ENCODE assay signal across 2 cellular contexts in genomic region chr6:46899636-46900035, GRCh38.
A peak's percentile ranks its signal among the peaks of the same experiment; 100 is the strongest.
TF ChIP-seq lines count a peak whose summit lies in the region.

No MANE protein-coding gene starts in this region.

TF ChIP-seq in GM23338, 12 proteins besides CTCF, POLR2A, EP300 and RAD21:
- no peak for TF ChIP-seq ETS1 (IDR thresholded peaks at IDR 0.05)
- TF ChIP-seq ZNF114 (CRISPR knock-in tag; IDR thresholded peaks at IDR 0.05), result no peak
- TF ChIP-seq NANOG (IDR thresholded peaks at IDR 0.05; ENCODE audit: borderline replicate concordance), result no peak
- TF ChIP-seq JUNB (IDR thresholded peaks at IDR 0.05; ENCODE audit: unreplicated experiment), result no peak
- no peak for TF ChIP-seq STAT1 (IDR thresholded peaks at IDR 0.05; ENCODE audit: unreplicated experiment)
- TF ChIP-seq, protein P1, sequence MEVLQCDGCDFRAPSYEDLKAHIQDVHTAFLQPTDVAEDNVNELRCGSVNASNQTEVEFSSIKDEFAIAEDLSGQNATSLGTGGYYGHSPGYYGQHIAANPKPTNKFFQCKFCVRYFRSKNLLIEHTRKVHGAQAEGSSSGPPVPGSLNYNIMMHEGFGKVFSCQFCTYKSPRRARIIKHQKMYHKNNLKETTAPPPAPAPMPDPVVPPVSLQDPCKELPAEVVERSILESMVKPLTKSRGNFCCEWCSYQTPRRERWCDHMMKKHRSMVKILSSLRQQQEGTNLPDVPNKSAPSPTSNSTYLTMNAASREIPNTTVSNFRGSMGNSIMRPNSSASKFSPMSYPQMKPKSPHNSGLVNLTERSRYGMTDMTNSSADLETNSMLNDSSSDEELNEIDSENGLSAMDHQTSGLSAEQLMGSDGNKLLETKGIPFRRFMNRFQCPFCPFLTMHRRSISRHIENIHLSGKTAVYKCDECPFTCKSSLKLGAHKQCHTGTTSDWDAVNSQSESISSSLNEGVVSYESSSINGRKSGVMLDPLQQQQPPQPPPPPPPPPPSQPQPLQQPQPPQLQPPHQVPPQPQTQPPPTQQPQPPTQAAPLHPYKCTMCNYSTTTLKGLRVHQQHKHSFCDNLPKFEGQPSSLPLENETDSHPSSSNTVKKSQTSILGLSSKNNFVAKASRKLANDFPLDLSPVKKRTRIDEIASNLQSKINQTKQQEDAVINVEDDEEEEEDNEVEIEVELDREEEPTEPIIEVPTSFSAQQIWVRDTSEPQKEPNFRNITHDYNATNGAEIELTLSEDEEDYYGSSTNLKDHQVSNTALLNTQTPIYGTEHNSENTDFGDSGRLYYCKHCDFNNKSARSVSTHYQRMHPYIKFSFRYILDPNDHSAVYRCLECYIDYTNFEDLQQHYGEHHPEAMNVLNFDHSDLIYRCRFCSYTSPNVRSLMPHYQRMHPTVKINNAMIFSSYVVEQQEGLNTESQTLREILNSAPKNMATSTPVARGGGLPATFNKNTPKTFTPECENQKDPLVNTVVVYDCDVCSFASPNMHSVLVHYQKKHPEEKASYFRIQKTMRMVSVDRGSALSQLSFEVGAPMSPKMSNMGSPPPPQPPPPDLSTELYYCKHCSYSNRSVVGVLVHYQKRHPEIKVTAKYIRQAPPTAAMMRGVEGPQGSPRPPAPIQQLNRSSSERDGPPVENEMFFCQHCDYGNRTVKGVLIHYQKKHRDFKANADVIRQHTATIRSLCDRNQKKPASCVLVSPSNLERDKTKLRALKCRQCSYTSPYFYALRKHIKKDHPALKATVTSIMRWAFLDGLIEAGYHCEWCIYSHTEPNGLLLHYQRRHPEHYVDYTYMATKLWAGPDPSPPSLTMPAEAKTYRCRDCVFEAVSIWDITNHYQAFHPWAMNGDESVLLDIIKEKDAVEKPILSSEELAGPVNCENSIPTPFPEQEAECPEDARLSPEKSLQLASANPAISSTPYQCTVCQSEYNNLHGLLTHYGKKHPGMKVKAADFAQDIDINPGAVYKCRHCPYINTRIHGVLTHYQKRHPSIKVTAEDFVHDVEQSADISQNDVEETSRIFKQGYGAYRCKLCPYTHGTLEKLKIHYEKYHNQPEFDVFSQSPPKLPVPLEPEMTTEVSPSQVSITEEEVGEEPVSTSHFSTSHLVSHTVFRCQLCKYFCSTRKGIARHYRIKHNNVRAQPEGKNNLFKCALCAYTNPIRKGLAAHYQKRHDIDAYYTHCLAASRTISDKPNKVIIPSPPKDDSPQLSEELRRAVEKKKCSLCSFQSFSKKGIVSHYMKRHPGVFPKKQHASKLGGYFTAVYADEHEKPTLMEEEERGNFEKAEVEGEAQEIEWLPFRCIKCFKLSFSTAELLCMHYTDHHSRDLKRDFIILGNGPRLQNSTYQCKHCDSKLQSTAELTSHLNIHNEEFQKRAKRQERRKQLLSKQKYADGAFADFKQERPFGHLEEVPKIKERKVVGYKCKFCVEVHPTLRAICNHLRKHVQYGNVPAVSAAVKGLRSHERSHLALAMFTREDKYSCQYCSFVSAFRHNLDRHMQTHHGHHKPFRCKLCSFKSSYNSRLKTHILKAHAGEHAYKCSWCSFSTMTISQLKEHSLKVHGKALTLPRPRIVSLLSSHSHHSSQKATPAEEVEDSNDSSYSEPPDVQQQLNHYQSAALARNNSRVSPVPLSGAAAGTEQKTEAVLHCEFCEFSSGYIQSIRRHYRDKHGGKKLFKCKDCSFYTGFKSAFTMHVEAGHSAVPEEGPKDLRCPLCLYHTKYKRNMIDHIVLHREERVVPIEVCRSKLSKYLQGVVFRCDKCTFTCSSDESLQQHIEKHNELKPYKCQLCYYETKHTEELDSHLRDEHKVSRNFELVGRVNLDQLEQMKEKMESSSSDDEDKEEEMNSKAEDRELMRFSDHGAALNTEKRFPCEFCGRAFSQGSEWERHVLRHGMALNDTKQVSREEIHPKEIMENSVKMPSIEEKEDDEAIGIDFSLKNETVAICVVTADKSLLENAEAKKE (CRISPR knock-in tag; IDR thresholded peaks at IDR 0.05), result no peak
- no peak for TF ChIP-seq EZH2 (IDR thresholded peaks at IDR 0.05; ENCODE audit: low read depth, unreplicated experiment)
- TF ChIP-seq CREB1 (CRISPR knock-in tag; IDR thresholded peaks at IDR 0.05; ENCODE audit: low read depth), result no peak
- no peak for TF ChIP-seq ZNF331 (CRISPR knock-in tag; IDR thresholded peaks at IDR 0.05; ENCODE audit: low read depth)

TF ChIP-seq in H1, 55 proteins besides CTCF, POLR2A, EP300 and RAD21:
- TF ChIP-seq ATF3 (IDR thresholded peaks at IDR 0.05; ENCODE audit: insufficient read depth, low read depth, low read length) (no peak), TEAD4 (IDR thresholded peaks at IDR 0.05; ENCODE audit: low read depth, low read length) (peak; percentile 86)
TF ChIP-seq in H1: peak in this region for 1.
